10 cellular contexts compared by ENCODE assay signal in the genomic region with DNA sequence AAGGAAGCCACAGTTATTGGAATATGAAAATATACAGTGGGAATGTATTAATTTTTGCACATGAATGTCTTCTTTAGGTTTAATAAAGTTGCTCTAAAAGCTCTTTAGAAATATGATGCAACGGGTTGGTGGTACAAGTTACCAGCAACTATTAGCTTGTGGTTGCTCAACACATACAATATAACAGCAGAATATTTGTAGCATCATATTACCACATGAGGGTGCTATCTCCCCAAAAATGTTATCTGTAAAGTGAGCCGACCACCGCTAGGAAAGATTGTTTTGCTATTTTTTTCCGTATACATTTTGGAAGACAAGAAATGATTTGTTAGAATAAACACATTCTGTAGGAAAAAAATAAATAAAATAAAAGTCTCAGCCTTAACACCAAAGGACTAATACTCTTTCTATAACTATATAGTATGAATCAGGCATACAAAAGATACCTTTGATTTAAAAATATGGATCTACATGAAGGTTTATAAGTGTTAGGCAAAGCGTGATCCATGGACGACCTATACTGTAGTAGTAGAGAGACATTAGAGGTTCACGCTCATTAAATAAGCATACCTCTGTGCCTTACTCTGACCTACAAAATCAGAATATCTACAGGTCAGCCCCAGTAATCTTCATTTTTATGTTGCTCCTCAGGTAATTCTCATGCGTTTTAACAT.
A peak's percentile ranks its signal among the peaks of the same experiment; 100 is the strongest.
DNase-seq lines count a peak whose midpoint lies in the region; ATAC-seq and TF ChIP-seq lines count a peak whose summit lies in the region.
"Had no signal": no experiment of that assay in that cellular context is flagged by ENCODE, and none has a peak within 500 bp of the region (broad histone marks: within the 10 kb centered on the region; RNA-seq: fewer than 3 reads in every experiment).

No MANE protein-coding gene starts in this region.

- H3K4me3 Mint-ChIP-seq in naive thymus-derived CD8-positive, alpha-beta T cell, result no peak overlapping the region
- H3K4me3 Mint-ChIP-seq: activated naive CD8-positive, alpha-beta T cell treated with anti-CD3 and anti-CD28 coated beads, Interleukin-2, amount 10 ng/mL, durations not matched to agents 7 days and 5 days had no signal

- no peaks in the 10 kb centered on the region for H3K36me3 Mint-ChIP-seq in naive thymus-derived CD8-positive, alpha-beta T cell
- H3K36me3 Mint-ChIP-seq: activated naive CD8-positive, alpha-beta T cell treated with anti-CD3 and anti-CD28 coated beads, Interleukin-2, amount 10 ng/mL, durations not matched to agents 7 days and 5 days had no signal

- no peaks in the 10 kb centered on the region for H3K9me3 Mint-ChIP-seq in naive thymus-derived CD8-positive, alpha-beta T cell
- H3K9me3 Mint-ChIP-seq: activated naive CD8-positive, alpha-beta T cell treated with anti-CD3 and anti-CD28 coated beads, Interleukin-2, amount 10 ng/mL, durations not matched to agents 7 days and 5 days had no signal

- no peak overlapping the region for H3K27ac Mint-ChIP-seq in naive thymus-derived CD8-positive, alpha-beta T cell
- H3K27ac Mint-ChIP-seq: activated naive CD8-positive, alpha-beta T cell treated with anti-CD3 and anti-CD28 coated beads, Interleukin-2, amount 10 ng/mL, durations not matched to agents 7 days and 5 days had no signal

- H3K4me1 Mint-ChIP-seq in naive thymus-derived CD8-positive, alpha-beta T cell, result no peaks in the 10 kb centered on the region
- H3K4me1 Mint-ChIP-seq: activated naive CD8-positive, alpha-beta T cell treated with anti-CD3 and anti-CD28 coated beads, Interleukin-2, amount 10 ng/mL, durations not matched to agents 7 days and 5 days had no signal

- in situ Hi-C loops in astrocyte of the spinal cord (cut with HindIII; ENCODE audit: low sequenced_read_pairs), result no loop called here

- peak; percentile 78 for ATAC-seq in HG02885 (IDR thresholded peaks at IDR 0.05; ENCODE audit: poor library complexity, unreplicated experiment)
- ATAC-seq in naive thymus-derived CD8-positive, alpha-beta T cell, result no peak

- no peaks in the 10 kb centered on the region for H3K27me3 Mint-ChIP-seq in naive thymus-derived CD8-positive, alpha-beta T cell

- POLR2A ChIA-PET in naive thymus-derived CD8-positive, alpha-beta T cell (lab: Charles Lee), result no interaction called here

- TF ChIP-seq CTCF in astrocyte of the spinal cord (IDR thresholded peaks at IDR 0.05; ENCODE audit: low read depth, low read length), result peak; percentile 42

- DNase-seq in NCI-H1092 treated with DMSO at 0.1 percent for 48 hours (lab: John Stamatoyannopoulos, UW), result peak; percentile 54
- DNase-seq in NCI-H1092 (lab: John Stamatoyannopoulos, UW), result no peak
- DNase-seq in NCI-H2171 treated with DMSO at 0.1 percent for 48 hours (lab: John Stamatoyannopoulos, UW), result peak; percentile 79
- DNase-seq in astrocyte of the spinal cord (ENCODE audit: low read depth, low spot score), result peak; percentile 68
- DNase-seq in left kidney (ENCODE audit: low read depth, low spot score), result peak; percentile 73
- no peak for DNase-seq in naive thymus-derived CD8-positive, alpha-beta T cell
- no peak for DNase-seq in cerebellar nuclear complex (lab: John Stamatoyannopoulos, UW)
- DNase-seq: activated naive CD8-positive, alpha-beta T cell treated with anti-CD3 and anti-CD28 coated beads, Interleukin-2, amount 10 ng/mL, durations not matched to agents 7 days and 5 days had no signal

- no peak overlapping the region for H3K4me3 ChIP-seq in astrocyte of the spinal cord (ENCODE audit: low read depth, low read length)
- H3K4me3 ChIP-seq: BLaER1 had no signal

Comparison
In these comparisons a context has a peak if more than half of its experiments do, and no peak if none do; other contexts are left out.
1. DNase-seq: peak in NCI-H1092 treated with DMSO at 0.1 percent for 48 hours (single experiment), NCI-H2171 treated with DMSO at 0.1 percent for 48 hours (single experiment), astrocyte of the spinal cord (single experiment) and left kidney (single experiment); none in NCI-H1092 (single experiment), naive thymus-derived CD8-positive, alpha-beta T cell (0 of 10) and cerebellar nuclear complex (0 of 2).